1 cellular context compared by ENCODE assay signal in genomic region chr1:46719689-46720088, GRCh38.
TF ChIP-seq lines count a peak whose summit lies in the region.

No MANE protein-coding gene starts in this region.

TF ChIP-seq in WTC11, 78 proteins besides CTCF, POLR2A, EP300 and RAD21 (continued from another document):
- TF ChIP-seq, protein P1, sequence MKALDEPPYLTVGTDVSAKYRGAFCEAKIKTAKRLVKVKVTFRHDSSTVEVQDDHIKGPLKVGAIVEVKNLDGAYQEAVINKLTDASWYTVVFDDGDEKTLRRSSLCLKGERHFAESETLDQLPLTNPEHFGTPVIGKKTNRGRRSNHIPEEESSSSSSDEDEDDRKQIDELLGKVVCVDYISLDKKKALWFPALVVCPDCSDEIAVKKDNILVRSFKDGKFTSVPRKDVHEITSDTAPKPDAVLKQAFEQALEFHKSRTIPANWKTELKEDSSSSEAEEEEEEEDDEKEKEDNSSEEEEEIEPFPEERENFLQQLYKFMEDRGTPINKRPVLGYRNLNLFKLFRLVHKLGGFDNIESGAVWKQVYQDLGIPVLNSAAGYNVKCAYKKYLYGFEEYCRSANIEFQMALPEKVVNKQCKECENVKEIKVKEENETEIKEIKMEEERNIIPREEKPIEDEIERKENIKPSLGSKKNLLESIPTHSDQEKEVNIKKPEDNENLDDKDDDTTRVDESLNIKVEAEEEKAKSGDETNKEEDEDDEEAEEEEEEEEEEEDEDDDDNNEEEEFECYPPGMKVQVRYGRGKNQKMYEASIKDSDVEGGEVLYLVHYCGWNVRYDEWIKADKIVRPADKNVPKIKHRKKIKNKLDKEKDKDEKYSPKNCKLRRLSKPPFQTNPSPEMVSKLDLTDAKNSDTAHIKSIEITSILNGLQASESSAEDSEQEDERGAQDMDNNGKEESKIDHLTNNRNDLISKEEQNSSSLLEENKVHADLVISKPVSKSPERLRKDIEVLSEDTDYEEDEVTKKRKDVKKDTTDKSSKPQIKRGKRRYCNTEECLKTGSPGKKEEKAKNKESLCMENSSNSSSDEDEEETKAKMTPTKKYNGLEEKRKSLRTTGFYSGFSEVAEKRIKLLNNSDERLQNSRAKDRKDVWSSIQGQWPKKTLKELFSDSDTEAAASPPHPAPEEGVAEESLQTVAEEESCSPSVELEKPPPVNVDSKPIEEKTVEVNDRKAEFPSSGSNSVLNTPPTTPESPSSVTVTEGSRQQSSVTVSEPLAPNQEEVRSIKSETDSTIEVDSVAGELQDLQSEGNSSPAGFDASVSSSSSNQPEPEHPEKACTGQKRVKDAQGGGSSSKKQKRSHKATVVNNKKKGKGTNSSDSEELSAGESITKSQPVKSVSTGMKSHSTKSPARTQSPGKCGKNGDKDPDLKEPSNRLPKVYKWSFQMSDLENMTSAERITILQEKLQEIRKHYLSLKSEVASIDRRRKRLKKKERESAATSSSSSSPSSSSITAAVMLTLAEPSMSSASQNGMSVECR (CRISPR knock-in tag; IDR thresholded peaks at IDR 0.05; ENCODE audit: borderline replicate concordance), result no peak
- TF ChIP-seq RELA (CRISPR knock-in tag; IDR thresholded peaks at IDR 0.05; ENCODE audit: borderline replicate concordance), result no peak
- TF ChIP-seq AR (CRISPR knock-in tag; IDR thresholded peaks at IDR 0.05), result no peak
- TF ChIP-seq TCF7 (CRISPR knock-in tag; IDR thresholded peaks at IDR 0.05; ENCODE audit: low read depth), result no peak
- TF ChIP-seq ZNF416 (CRISPR knock-in tag; IDR thresholded peaks at IDR 0.05), result no peak
- TF ChIP-seq SMAD3 (CRISPR knock-in tag; IDR thresholded peaks at IDR 0.05; ENCODE audit: borderline replicate concordance), result no peak
